Comparison of ENCODE assay signal across 11 cellular contexts in genomic region chr22:24474221-24474620, GRCh38. TPM values are rescaled to one million over a fixed set of nuclear protein-coding genes. Genes with fewer than 3 reads are reported as not detected.
DNase-seq lines count a peak whose midpoint lies in the region; ATAC-seq lines count a peak whose summit lies in the region.
"Had no signal": no experiment of that assay in that cellular context is flagged by ENCODE, and none has a peak within 500 bp of the region (broad histone marks: within the 10 kb centered on the region; RNA-seq: fewer than 3 reads in every experiment).

No MANE protein-coding gene starts in this region.

- H3K4me1 ChIP-seq in SJCRH30: peaks cover 10% of the 10 kb centered on the region

- H3K27me3 ChIP-seq in SJCRH30: no peaks in the 10 kb centered on the region

- no peak for ATAC-seq in HG03378 (IDR thresholded peaks at IDR 0.05; ENCODE audit: unreplicated experiment)
- ATAC-seq: lower lobe of right lung had no signal

- H3K27ac ChIP-seq in SJCRH30: no peak overlapping the region; the same call in 1 of the 2 replicates
- H3K27ac ChIP-seq: lower lobe of right lung had no signal

- 0 out of 2 replicates have a peak, but pooled peaks cover 3% of the 10 kb centered on the region for H3K9me3 ChIP-seq in SJCRH30 (replicated peaks)
- H3K9me3 ChIP-seq: lower lobe of right lung had no signal

- H3K4me3 ChIP-seq in SJCRH30: no peak overlapping the region
- H3K4me3 ChIP-seq: lower lobe of right lung had no signal

- DNase-seq in ELR (ENCODE audit: low read depth): peak; percentile 95
- peak; percentile 31 to 44 for DNase-seq in SJCRH30
- peak; percentile 85 for DNase-seq in fibroblast of peridontal ligament (ENCODE audit: extremely low read depth)
- peak; percentile 53 for DNase-seq in pulmonary artery endothelial cell (ENCODE audit: low read depth, low spot score)
- DNase-seq in NOMO-1 (lab: John Stamatoyannopoulos, UW; ENCODE audit: unreplicated experiment in 2 of 2): no peak
- no peak for DNase-seq in NCI-H446 (lab: John Stamatoyannopoulos, UW)
- no peak for DNase-seq in NCI-H524 treated with DMSO at 0.1 percent for 48 hours (lab: John Stamatoyannopoulos, UW)
- DNase-seq: lower lobe of right lung, T-helper 1 cell had no signal

- H3K36me3 ChIP-seq in SJCRH30: no peaks in the 10 kb centered on the region
- H3K36me3 ChIP-seq: lower lobe of right lung had no signal

RNA-seq across cellular contexts. Expression of gene UPB1, which starts 20.9 kb away (rescaled TPM):
- total RNA-seq in SJCRH30 (2014; rRNA removed; shearing (Covaris generic)): 0.04 TPM in 1 of 2 replicates, not detected in the other
- 0.32 and 0.40 TPM in 2 replicates for total RNA-seq in pulmonary artery endothelial cell
- total RNA-seq: dermis microvascular lymphatic vessel endothelial cell had no signal

RNA-seq across cellular contexts. Expression of gene ADORA2A, which starts 46.8 kb away (rescaled TPM):
- 6.9 and 8.7 TPM in 2 replicates for total RNA-seq in SJCRH30 (2014; rRNA removed; shearing (Covaris generic))
- total RNA-seq in pulmonary artery endothelial cell: 35.5 and 113 TPM in 2 replicates

Comparison
In these comparisons a context has a peak if more than half of its experiments do, and no peak if none do; other contexts are left out.
1. DNase-seq: peak in ELR (single experiment), SJCRH30 (2 of 2), fibroblast of peridontal ligament (single experiment) and pulmonary artery endothelial cell (single experiment); none in NOMO-1 (0 of 2), NCI-H446 (0 of 2) and NCI-H524 treated with DMSO at 0.1 percent for 48 hours (single experiment).